Comparison of ENCODE assay signal across 1 cellular context in genomic region chr12:52007982-52008510, GRCh38.
TF ChIP-seq lines count a peak whose summit lies in the region.

No MANE protein-coding gene starts in this region.

TF ChIP-seq in GM12878, 131 proteins besides CTCF, POLR2A, EP300 and RAD21:
- no peak for TF ChIP-seq YY1 (IDR thresholded peaks at IDR 0.05; ENCODE audit: low read depth, low read length)
- no peak for TF ChIP-seq PML (IDR thresholded peaks at IDR 0.05; ENCODE audit: low read length)
- TF ChIP-seq CBFB (IDR thresholded peaks at IDR 0.05; ENCODE audit: low read depth): no peak
- TF ChIP-seq ELK1 (IDR thresholded peaks at IDR 0.05; ENCODE audit: low read depth, low read length): no peak
- TF ChIP-seq IRF4 (IDR thresholded peaks at IDR 0.05; ENCODE audit: low read depth, low read length): no peak
- TF ChIP-seq DPF2 (IDR thresholded peaks at IDR 0.05): no peak
- TF ChIP-seq LARP7 (IDR thresholded peaks at IDR 0.05): no peak
- TF ChIP-seq ZSCAN29 (IDR thresholded peaks at IDR 0.05): no peak
- no peak for TF ChIP-seq FOXK2 (IDR thresholded peaks at IDR 0.05)
- TF ChIP-seq E2F4 (IDR thresholded peaks at IDR 0.05; ENCODE audit: low read depth, low read length): no peak
